1 cellular context compared by ENCODE assay signal in genomic region chr2:211258646-211259335, GRCh38.
TF ChIP-seq lines count a peak whose summit lies in the region.

No MANE protein-coding gene starts in this region.

TF ChIP-seq in HepG2, 621 proteins besides CTCF, POLR2A, EP300 and RAD21 (continued from another document):
- TF ChIP-seq ZNF468 (CRISPR knock-in tag; IDR thresholded peaks at IDR 0.05) (no peak), CEBPG (CRISPR knock-in tag; IDR thresholded peaks at IDR 0.05) (no peak), HNRNPK (IDR thresholded peaks at IDR 0.05; ENCODE audit: low read depth, low read length, poor library complexity, severe bottlenecking) (peak; percentile 89)
